In the genomic region with DNA sequence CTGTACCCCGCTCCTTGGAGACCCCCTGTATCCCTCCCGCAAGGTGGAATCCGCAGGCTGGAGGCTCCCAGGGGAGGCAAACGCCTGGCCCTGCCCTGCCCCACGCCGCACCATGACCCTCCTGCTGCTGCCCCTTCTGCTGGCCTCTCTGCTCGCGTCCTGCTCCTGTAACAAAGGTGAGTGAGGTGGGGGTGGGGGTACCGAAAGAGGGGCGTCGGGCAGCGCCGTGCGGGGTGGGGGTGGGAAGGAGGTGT, we compare ENCODE assay signal across 8 cellular contexts. TPM values are rescaled to one million over a fixed set of nuclear protein-coding genes. Genes with fewer than 3 reads are reported as not detected.
DNase-seq lines count a peak whose midpoint lies in the region; ATAC-seq and TF ChIP-seq lines count a peak whose summit lies in the region.

No MANE protein-coding gene starts in this region.

- TF ChIP-seq CTCF in heart left ventricle (IDR thresholded peaks at IDR 0.05): no peak

- peaks cover 0 to 19% (median 0%) of the 10 kb centered on the region in 9 donors for H3K27me3 ChIP-seq in heart left ventricle

- H3K27ac ChIP-seq in heart left ventricle (peak overlapping the region in 9 of 12 donors; percentile 6 to 71 (median 54)), skin epidermis (peak overlapping the region; percentile 16 to 86 (median 59))

- WGBS in heart left ventricle, 4 donors: 0 to 1% (median 0%) methylated on average over 6 to 14 of the region's 14 CpGs

- peaks cover 0 to 11% (median 0%) of the 10 kb centered on the region in 9 donors for H3K36me3 ChIP-seq in heart left ventricle

- no peak for TF ChIP-seq POLR2A in heart left ventricle (IDR thresholded peaks at IDR 0.05)

- DNase-seq in heart left ventricle (no peak), DMS53 (lab: John Stamatoyannopoulos, UW) (no peak), NCI-H187 (lab: John Stamatoyannopoulos, UW) (no peak)
- DNase-seq in activated CD4-positive, CD25-positive, alpha-beta regulatory T cell treated with anti-CD3 and anti-CD28 coated beads, Interleukin-2, amount 50 U/mL, for 72 hours: no peak

- ATAC-seq in GM21723 (IDR thresholded peaks at IDR 0.05; ENCODE audit: unreplicated experiment) (peak; percentile 7), SK-N-SH treated with all-trans-retinoic acid at 6 μM for 48 hours (peak; percentile 48; the same call in 2 of the 3 replicates), heart left ventricle (peak in 1 of 4 donors; percentile 22), GM21367 (IDR thresholded peaks at IDR 0.05; ENCODE audit: unreplicated experiment) (no peak)

- H3K4me3 ChIP-seq in heart left ventricle: peak overlapping the region; percentile 50 to 78 (median 64)
- peak overlapping the region; percentile 38 to 74 (median 58) for H3K4me3 ChIP-seq in skin epidermis

- H3K4me1 ChIP-seq in heart left ventricle: peaks cover 0 to 29% (median 19%) of the 10 kb centered on the region in 12 donors

- intact Hi-C loops in heart left ventricle (cut with DNase I): loop anchor here in 1 of 10 donors (1.0 kb wide), 1 partner anchor 37 kb away; no protein-coding TSS in a partner anchor

- H3K9me3 ChIP-seq in heart left ventricle: no peaks in the 10 kb centered on the region

TF ChIP-seq in SK-N-SH treated with all-trans-retinoic acid at 6 μM for 48 hours, 23 proteins besides CTCF, POLR2A, EP300 and RAD21:
- no peak for TF ChIP-seq ZC3H10 (CRISPR knock-in tag; IDR thresholded peaks at IDR 0.05)
- TF ChIP-seq, protein P1, sequence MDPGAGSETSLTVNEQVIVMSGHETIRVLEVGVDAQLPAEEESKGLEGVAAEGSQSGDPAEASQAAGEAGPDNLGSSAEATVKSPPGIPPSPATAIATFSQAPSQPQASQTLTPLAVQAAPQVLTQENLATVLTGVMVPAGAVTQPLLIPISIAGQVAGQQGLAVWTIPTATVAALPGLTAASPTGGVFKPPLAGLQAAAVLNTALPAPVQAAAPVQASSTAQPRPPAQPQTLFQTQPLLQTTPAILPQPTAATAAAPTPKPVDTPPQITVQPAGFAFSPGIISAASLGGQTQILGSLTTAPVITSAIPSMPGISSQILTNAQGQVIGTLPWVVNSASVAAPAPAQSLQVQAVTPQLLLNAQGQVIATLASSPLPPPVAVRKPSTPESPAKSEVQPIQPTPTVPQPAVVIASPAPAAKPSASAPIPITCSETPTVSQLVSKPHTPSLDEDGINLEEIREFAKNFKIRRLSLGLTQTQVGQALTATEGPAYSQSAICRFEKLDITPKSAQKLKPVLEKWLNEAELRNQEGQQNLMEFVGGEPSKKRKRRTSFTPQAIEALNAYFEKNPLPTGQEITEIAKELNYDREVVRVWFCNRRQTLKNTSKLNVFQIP (CRISPR knock-in tag; IDR thresholded peaks at IDR 0.05; ENCODE audit: borderline replicate concordance, low read depth): no peak
- TF ChIP-seq GLIS3 (CRISPR knock-in tag; IDR thresholded peaks at IDR 0.05): no peak
- TF ChIP-seq ISL1 (CRISPR knock-in tag; IDR thresholded peaks at IDR 0.05): no peak
- TF ChIP-seq, protein P2, sequence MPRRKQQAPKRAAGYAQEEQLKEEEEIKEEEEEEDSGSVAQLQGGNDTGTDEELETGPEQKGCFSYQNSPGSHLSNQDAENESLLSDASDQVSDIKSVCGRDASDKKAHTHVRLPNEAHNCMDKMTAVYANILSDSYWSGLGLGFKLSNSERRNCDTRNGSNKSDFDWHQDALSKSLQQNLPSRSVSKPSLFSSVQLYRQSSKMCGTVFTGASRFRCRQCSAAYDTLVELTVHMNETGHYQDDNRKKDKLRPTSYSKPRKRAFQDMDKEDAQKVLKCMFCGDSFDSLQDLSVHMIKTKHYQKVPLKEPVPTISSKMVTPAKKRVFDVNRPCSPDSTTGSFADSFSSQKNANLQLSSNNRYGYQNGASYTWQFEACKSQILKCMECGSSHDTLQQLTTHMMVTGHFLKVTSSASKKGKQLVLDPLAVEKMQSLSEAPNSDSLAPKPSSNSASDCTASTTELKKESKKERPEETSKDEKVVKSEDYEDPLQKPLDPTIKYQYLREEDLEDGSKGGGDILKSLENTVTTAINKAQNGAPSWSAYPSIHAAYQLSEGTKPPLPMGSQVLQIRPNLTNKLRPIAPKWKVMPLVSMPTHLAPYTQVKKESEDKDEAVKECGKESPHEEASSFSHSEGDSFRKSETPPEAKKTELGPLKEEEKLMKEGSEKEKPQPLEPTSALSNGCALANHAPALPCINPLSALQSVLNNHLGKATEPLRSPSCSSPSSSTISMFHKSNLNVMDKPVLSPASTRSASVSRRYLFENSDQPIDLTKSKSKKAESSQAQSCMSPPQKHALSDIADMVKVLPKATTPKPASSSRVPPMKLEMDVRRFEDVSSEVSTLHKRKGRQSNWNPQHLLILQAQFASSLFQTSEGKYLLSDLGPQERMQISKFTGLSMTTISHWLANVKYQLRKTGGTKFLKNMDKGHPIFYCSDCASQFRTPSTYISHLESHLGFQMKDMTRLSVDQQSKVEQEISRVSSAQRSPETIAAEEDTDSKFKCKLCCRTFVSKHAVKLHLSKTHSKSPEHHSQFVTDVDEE (CRISPR knock-in tag; IDR thresholded peaks at IDR 0.05): no peak
TF ChIP-seq in SK-N-SH treated with all-trans-retinoic acid at 6 μM for 48 hours: peak in this region for 0.

RNA-seq across cellular contexts. Expression of a gene that starts 0.3 kb away (rescaled TPM):
- 10 to 100 TPM in 2 of 9 donors, 1 to 10 TPM in 7; 3.3 to 18.7 (median 4.1) TPM for total RNA-seq in heart left ventricle
- 1 to 10 TPM; 3.1 to 4.2 TPM for polyA plus RNA-seq in heart left ventricle

RNA-seq across cellular contexts. Expression of a gene that starts 1.8 kb away (rescaled TPM):
- total RNA-seq in heart left ventricle: 1 to 10 TPM in 1 of 9 donors, under 1 TPM in 1, not detected in 7; 0.86 to 2.1 TPM
- under 1 TPM; 0.34 to 0.94 TPM for polyA plus RNA-seq in heart left ventricle

RNA-seq across cellular contexts. Expression of a gene that starts 21.4 kb away (rescaled TPM):
- total RNA-seq in heart left ventricle: 10 to 100 TPM in 3 of 9 donors, 1 to 10 TPM in 6; 5.4 to 27.1 (median 7.9) TPM
- polyA plus RNA-seq in heart left ventricle: 1 to 10 TPM; 7.9 to 9.8 TPM

RNA-seq across cellular contexts. Expression of a gene that starts 38.2 kb away (rescaled TPM):
- total RNA-seq in heart left ventricle: 100 to 1,000 TPM in 5 of 9 donors, 10 to 100 TPM in 4; 42.6 to 343 (median 107) TPM
- 10 to 100 TPM; 49.1 to 98.5 TPM for polyA plus RNA-seq in heart left ventricle

RNA-seq across cellular contexts. Expression of a gene that starts 59.0 kb away (rescaled TPM):
- 10 to 100 TPM; 24.9 to 40.1 (median 29.9) TPM for total RNA-seq in heart left ventricle
- 10 to 100 TPM in 1 of 2 donors, 1 to 10 TPM in 1; 9.7 to 45.9 TPM for polyA plus RNA-seq in heart left ventricle
